Comparison of ENCODE assay signal across 23 cellular contexts in the genomic region with DNA sequence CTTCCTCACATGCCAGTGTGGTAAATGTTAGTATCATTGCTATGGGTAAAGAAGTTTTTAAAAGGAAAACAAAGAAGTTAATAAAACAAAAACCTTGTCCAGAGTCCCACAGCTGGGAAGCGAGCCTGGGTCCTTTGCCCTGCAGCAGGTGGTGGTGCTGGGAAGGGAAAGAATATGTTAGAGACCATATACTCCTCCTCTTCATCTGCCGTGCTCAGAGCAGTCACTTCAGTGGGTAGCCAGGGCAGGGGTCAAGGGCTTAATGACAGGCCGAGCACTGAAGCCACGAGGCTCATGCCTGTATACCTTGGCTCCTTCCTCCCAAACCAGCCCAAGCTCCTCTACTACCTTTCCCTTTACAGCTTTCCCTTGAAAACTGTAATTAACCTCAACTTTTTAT.
DNase-seq lines count a peak whose midpoint lies in the region; ATAC-seq, FAIRE-seq and TF ChIP-seq lines count a peak whose summit lies in the region.
"Had no signal": no experiment of that assay in that cellular context is flagged by ENCODE, and none has a peak within 500 bp of the region (broad histone marks: within the 10 kb centered on the region; RNA-seq: fewer than 3 reads in every experiment).

No MANE protein-coding gene starts in this region.

- no peak overlapping the region for H3K9ac ChIP-seq in astrocyte (ENCODE audit: low read length)
- H3K9ac ChIP-seq: BLaER1 treated with 17β-estradiol and CSF1 and Interleukin-3, amounts not matched to agents 10 nM and 100 nM had no signal

- H2AFZ ChIP-seq in astrocyte (ENCODE audit: low read depth, low read length): no peak overlapping the region

- no peaks in the 10 kb centered on the region for H3K36me3 ChIP-seq in astrocyte (ENCODE audit: insufficient read depth, low read length)
- no peaks in the 10 kb centered on the region for H3K36me3 ChIP-seq in right lobe of liver
- H3K36me3 ChIP-seq: BLaER1 treated with 17β-estradiol and CSF1 and Interleukin-3, amounts not matched to agents 10 nM and 100 nM had no signal

- ATAC-seq in right lobe of liver (peak; percentile 46 to 75 (median 61)), HG03045 (IDR thresholded peaks at IDR 0.05; ENCODE audit: unreplicated experiment) (no peak)
- ATAC-seq: A549; CD8-positive, alpha-beta T cell had no signal

- H3K79me2 ChIP-seq in astrocyte (ENCODE audit: insufficient read depth, low read length): no peaks in the 10 kb centered on the region

- H3K9me3 ChIP-seq in astrocyte (ENCODE audit: insufficient read depth, low read depth, low read length) (no peaks in the 10 kb centered on the region), right lobe of liver (no peaks in the 10 kb centered on the region)
- H3K9me3 ChIP-seq: A549, Caco-2 had no signal

- no peaks in the 10 kb centered on the region for H3K36me3 Mint-ChIP-seq in astrocyte (ENCODE audit: low read depth, unreplicated experiment)
- H3K36me3 Mint-ChIP-seq: CD8-positive, alpha-beta T cell had no signal

- H3K4me3 ChIP-seq in astrocyte (ENCODE audit: insufficient read depth, low read depth, low read length) (no peak overlapping the region), right lobe of liver (no peak overlapping the region)
- H3K4me3 ChIP-seq: A549; BLaER1 treated with 17β-estradiol and CSF1 and Interleukin-3, amounts not matched to agents 10 nM and 100 nM had no signal

- intact Hi-C loops in right lobe of liver (cut with DNase I): no loop called here

- H3K27ac Mint-ChIP-seq in astrocyte (ENCODE audit: unreplicated experiment): peak overlapping the region; percentile 20
- H3K27ac Mint-ChIP-seq: B cell; CD4-positive, alpha-beta T cell; CD8-positive, alpha-beta T cell had no signal

- H3K27me3 ChIP-seq in astrocyte (ENCODE audit: insufficient read depth, low read length) (no peaks in the 10 kb centered on the region), right lobe of liver (no peaks in the 10 kb centered on the region)
- H3K27me3 ChIP-seq: BLaER1 treated with 17β-estradiol and CSF1 and Interleukin-3, amounts not matched to agents 10 nM and 100 nM had no signal

- peaks cover 15% of the 10 kb centered on the region for H3K27me3 Mint-ChIP-seq in astrocyte (ENCODE audit: low read depth, unreplicated experiment)
- H3K27me3 Mint-ChIP-seq: CD4-positive, alpha-beta T cell had no signal

- WGBS in right lobe of liver (ENCODE audit: insufficient coverage, low coverage, low lambda C conversion rate, missing lambda C conversion rate): 18% methylated on average over 4 of the region's 4 CpGs

- H3K9me3 Mint-ChIP-seq in astrocyte (ENCODE audit: unreplicated experiment): no peaks in the 10 kb centered on the region
- H3K9me3 Mint-ChIP-seq: CD8-positive, alpha-beta T cell had no signal

- no peak for FAIRE-seq in astrocyte (lab: Jason Lieb, UNC)
- FAIRE-seq: A549, D721Med, G401.6, GM12891, GM19239 had no signal

- H3K4me2 ChIP-seq in astrocyte (ENCODE audit: low read length): no peak overlapping the region
- H3K4me2 ChIP-seq: A549; BLaER1 treated with 17β-estradiol and CSF1 and Interleukin-3, amounts not matched to agents 10 nM and 100 nM had no signal

- peak; percentile 9 for DNase-seq in NCI-H2227 (lab: John Stamatoyannopoulos, UW; ENCODE audit: unreplicated experiment)
- DNase-seq in NCI-H2227 treated with DMSO at 0.1 percent for 48 hours (lab: John Stamatoyannopoulos, UW): no peak
- no peak for DNase-seq in astrocyte (ENCODE audit: low read depth)
- peak; percentile 26 for DNase-seq in islet precursor cell
- DNase-seq in right lobe of liver: peak in 2 of 3 donors; percentile 61 to 79
- DNase-seq in NCI-H1048 (lab: John Stamatoyannopoulos, UW): no peak
- DNase-seq: AML-193; Caco-2; Calu3; CD4-positive, alpha-beta T cell; CD8-positive, alpha-beta T cell; DMS79 treated with DMSO at 0.1 percent for 48 hours; GF-D8 had no signal

- TF ChIP-seq CTCF in astrocyte (IDR thresholded peaks at IDR 0.05; ENCODE audit: insufficient read depth, low read depth, low read length) (no peak), right lobe of liver (IDR thresholded peaks at IDR 0.05) (no peak)

- no peaks in the 10 kb centered on the region for H4K20me1 ChIP-seq in astrocyte (ENCODE audit: insufficient read depth, low read length)
- H4K20me1 ChIP-seq: BLaER1 treated with 17β-estradiol and CSF1 and Interleukin-3, amounts not matched to agents 10 nM and 100 nM had no signal

- no peak overlapping the region for H3K4me3 Mint-ChIP-seq in astrocyte (ENCODE audit: unreplicated experiment)
- H3K4me3 Mint-ChIP-seq: B cell; CD4-positive, alpha-beta T cell; CD8-positive, alpha-beta T cell had no signal

- H3K4me1 Mint-ChIP-seq in astrocyte (ENCODE audit: low read depth, unreplicated experiment): no peaks in the 10 kb centered on the region
- H3K4me1 Mint-ChIP-seq: B cell had no signal

- H3K27ac ChIP-seq in astrocyte (ENCODE audit: low read depth, low read length) (no peak overlapping the region), right lobe of liver (peak overlapping the region; percentile 65 to 77 (median 74))
- H3K27ac ChIP-seq: 22Rv1; A549; BLaER1 treated with 17β-estradiol and CSF1 and Interleukin-3, amounts not matched to agents 10 nM and 100 nM; C4-2B had no signal

- no peak for TF ChIP-seq POLR2A in right lobe of liver (IDR thresholded peaks at IDR 0.05)

- H3K4me1 ChIP-seq in astrocyte (ENCODE audit: insufficient read depth, low read length) (no peaks in the 10 kb centered on the region), right lobe of liver (peaks cover 0 to 26% (median 13%) of the 10 kb centered on the region in 4 donors)
- H3K4me1 ChIP-seq: A549; BLaER1 treated with 17β-estradiol and CSF1 and Interleukin-3, amounts not matched to agents 10 nM and 100 nM; Caco-2 had no signal

Comparison
In these comparisons a context has a peak if more than half of its experiments do, and no peak if none do; other contexts are left out.
1. DNase-seq: peak in NCI-H2227 (single experiment), islet precursor cell (single experiment) and right lobe of liver (2 of 3); none in NCI-H2227 treated with DMSO at 0.1 percent for 48 hours (single experiment), astrocyte (single experiment) and NCI-H1048 (single experiment).